ENCODE assay signal across 26 cellular contexts in the genomic region with DNA sequence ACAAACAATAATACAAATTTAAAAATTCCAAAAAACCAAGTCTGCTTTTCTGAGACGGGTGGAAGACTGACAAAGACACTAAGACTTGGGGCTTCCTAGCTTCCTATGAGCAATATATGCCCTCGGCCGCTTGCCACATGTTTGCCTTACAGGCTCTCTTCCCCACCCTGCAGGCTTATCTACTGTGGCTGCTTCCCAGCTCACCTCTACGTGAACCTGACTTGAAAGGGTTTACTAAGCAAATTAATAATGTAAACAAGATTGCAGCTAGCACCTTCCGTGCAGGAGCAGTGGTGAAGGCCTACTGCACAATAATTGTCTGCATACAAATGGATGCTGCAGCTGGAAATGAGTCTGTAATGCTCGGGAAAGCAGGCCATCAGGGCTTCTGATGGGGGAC.
A peak's percentile ranks its signal among the peaks of the same experiment; 100 is the strongest.
DNase-seq lines count a peak whose midpoint lies in the region; ATAC-seq and TF ChIP-seq lines count a peak whose summit lies in the region.
"Had no signal": no experiment of that assay in that cellular context is flagged by ENCODE, and none has a peak within 500 bp of the region (broad histone marks: within the 10 kb centered on the region; RNA-seq: fewer than 3 reads in every experiment).

No MANE protein-coding gene starts in this region.

- no peaks in the 10 kb centered on the region for H3K27me3 ChIP-seq in CD8-positive, alpha-beta T cell (ENCODE audit: insufficient read depth, low read length)
- H3K27me3 ChIP-seq: transverse colon had no signal

- POLR2A ChIA-PET in CD8-positive, alpha-beta T cell (lab: Charles Lee): no interaction called here

- no peak for TF ChIP-seq CTCF in epithelial cell of esophagus (IDR thresholded peaks at IDR 0.05; ENCODE audit: insufficient read depth, low read depth, low read length, missing control alignments)
- no peak for TF ChIP-seq CTCF in CD8-positive, alpha-beta T cell (IDR thresholded peaks at IDR 0.05)

- no peaks in the 10 kb centered on the region for H3K36me3 ChIP-seq in CD8-positive, alpha-beta T cell (ENCODE audit: insufficient read depth, low read length)
- H3K36me3 ChIP-seq: transverse colon had no signal

- CTCF ChIA-PET in CD8-positive, alpha-beta T cell (lab: Charles Lee): no interaction called here

- DNase-seq in COR-L47 (lab: John Stamatoyannopoulos, UW) (peak; percentile 61), NCI-H1092 (lab: John Stamatoyannopoulos, UW) (peak; percentile 15), NCI-H748 (lab: John Stamatoyannopoulos, UW; ENCODE audit: unreplicated experiment) (peak; percentile 84), epithelial cell of esophagus (ENCODE audit: low read depth) (peak; percentile 4), SHP77 (lab: John Stamatoyannopoulos, UW) (no peak), mesenteric fat pad (ENCODE audit: low spot score) (no peak)
- DNase-seq in CD8-positive, alpha-beta T cell: no peak
- no peak for DNase-seq in stimulated activated effector memory CD8-positive, alpha-beta T cell treated with anti-CD3 and anti-CD28 coated beads, Interleukin-12 subunit alpha, Interleukin-12 subunit beta, amount 100 ng/mL, for 72 hours (ENCODE audit: low spot score in 2 of 2)
- DNase-seq: activated CD4-positive, alpha-beta T cell treated with anti-CD3 and anti-CD28 coated beads, Interleukin-2, amount 10 ng/mL, durations not matched to agents 24 days and 14 days; activated gamma-delta T cell treated with Interleukin-2 at 50 U/mL for 16 hours; activated T-cell treated with anti-CD3 and anti-CD28 coated beads, Interleukin-2, amount 50 U/mL, for 1 hour; CD8-positive, alpha-beta memory T cell; DMS79 treated with DMSO at 0.1 percent for 48 hours; GF-D8; KG1; midbrain; naive thymus-derived CD8-positive, alpha-beta T cell; NCI-H1694 treated with DMSO at 0.1 percent for 48 hours; NCI-H226; occipital lobe; SHP77 treated with DMSO at 0.1 percent for 48 hours; stimulated activated CD4-positive, alpha-beta T cell treated with anti-CD3 and anti-CD28 coated beads, Interleukin-2, amount 100 ng/mL, for 24 hours; T-helper 9 cell; transverse colon had no signal

- H3K4me3 ChIP-seq in epithelial cell of esophagus (ENCODE audit: low read length): no peak overlapping the region
- no peak overlapping the region for H3K4me3 ChIP-seq in CD8-positive, alpha-beta T cell (ENCODE audit: low read depth, low read length)
- H3K4me3 ChIP-seq: A549, transverse colon had no signal

- H3K9me3 Mint-ChIP-seq in CD8-positive, alpha-beta T cell: no peaks in the 10 kb centered on the region
- H3K9me3 Mint-ChIP-seq in stimulated activated effector memory CD8-positive, alpha-beta T cell treated with anti-CD3 and anti-CD28 coated beads, Interleukin-12 subunit alpha, Interleukin-12 subunit beta, amount 100 ng/mL, for 72 hours: peaks cover 2% of the 10 kb centered on the region
- H3K9me3 Mint-ChIP-seq: activated CD4-positive, alpha-beta T cell treated with anti-CD3 and anti-CD28 coated beads, Interleukin-2, amount 10 ng/mL, durations not matched to agents 24 days and 14 days; CD8-positive, alpha-beta memory T cell; naive thymus-derived CD8-positive, alpha-beta T cell had no signal

- H3K9me3 ChIP-seq in CD8-positive, alpha-beta T cell (ENCODE audit: low read length): no peaks in the 10 kb centered on the region
- H3K9me3 ChIP-seq: A549, transverse colon had no signal

- no peak overlapping the region for H3K4me3 Mint-ChIP-seq in CD8-positive, alpha-beta T cell
- H3K4me3 Mint-ChIP-seq in stimulated activated effector memory CD8-positive, alpha-beta T cell treated with anti-CD3 and anti-CD28 coated beads, Interleukin-12 subunit alpha, Interleukin-12 subunit beta, amount 100 ng/mL, for 72 hours: no peak overlapping the region
- H3K4me3 Mint-ChIP-seq: activated CD4-positive, alpha-beta T cell treated with anti-CD3 and anti-CD28 coated beads, Interleukin-2, amount 10 ng/mL, durations not matched to agents 24 days and 14 days; B cell; CD8-positive, alpha-beta memory T cell; naive thymus-derived CD8-positive, alpha-beta T cell had no signal

- no peaks in the 10 kb centered on the region for H3K36me3 Mint-ChIP-seq in CD8-positive, alpha-beta T cell
- H3K36me3 Mint-ChIP-seq in stimulated activated effector memory CD8-positive, alpha-beta T cell treated with anti-CD3 and anti-CD28 coated beads, Interleukin-12 subunit alpha, Interleukin-12 subunit beta, amount 100 ng/mL, for 72 hours: no peaks in the 10 kb centered on the region
- H3K36me3 Mint-ChIP-seq: CD8-positive, alpha-beta memory T cell; naive thymus-derived CD8-positive, alpha-beta T cell had no signal

- H3K27ac Mint-ChIP-seq in CD8-positive, alpha-beta T cell: no peak overlapping the region
- no peak overlapping the region for H3K27ac Mint-ChIP-seq in stimulated activated effector memory CD8-positive, alpha-beta T cell treated with anti-CD3 and anti-CD28 coated beads, Interleukin-12 subunit alpha, Interleukin-12 subunit beta, amount 100 ng/mL, for 72 hours
- H3K27ac Mint-ChIP-seq: activated CD4-positive, alpha-beta T cell treated with anti-CD3 and anti-CD28 coated beads, Interleukin-2, amount 10 ng/mL, durations not matched to agents 24 days and 14 days; B cell; CD8-positive, alpha-beta memory T cell; naive thymus-derived CD8-positive, alpha-beta T cell had no signal

- intact Hi-C loops in CD8-positive, alpha-beta T cell (cut with DNase I, micrococcal nuclease): no loop called here

- no peak for ATAC-seq in CD8-positive, alpha-beta T cell
- ATAC-seq in stimulated activated effector memory CD8-positive, alpha-beta T cell treated with anti-CD3 and anti-CD28 coated beads, Interleukin-12 subunit alpha, Interleukin-12 subunit beta, amount 100 ng/mL, for 72 hours: no peak
- ATAC-seq: A549; naive thymus-derived CD8-positive, alpha-beta T cell had no signal

- H3K4me1 ChIP-seq in CD8-positive, alpha-beta T cell (ENCODE audit: insufficient read depth, low read length): no peaks in the 10 kb centered on the region
- H3K4me1 ChIP-seq: A549, transverse colon had no signal

- H3K4me1 Mint-ChIP-seq in CD8-positive, alpha-beta T cell (ENCODE audit: low read depth): no peaks in the 10 kb centered on the region
- H3K4me1 Mint-ChIP-seq in stimulated activated effector memory CD8-positive, alpha-beta T cell treated with anti-CD3 and anti-CD28 coated beads, Interleukin-12 subunit alpha, Interleukin-12 subunit beta, amount 100 ng/mL, for 72 hours: no peaks in the 10 kb centered on the region
- H3K4me1 Mint-ChIP-seq: activated CD4-positive, alpha-beta T cell treated with anti-CD3 and anti-CD28 coated beads, Interleukin-2, amount 10 ng/mL, durations not matched to agents 24 days and 14 days; B cell; CD8-positive, alpha-beta memory T cell; naive thymus-derived CD8-positive, alpha-beta T cell had no signal

- H3K27ac ChIP-seq in CD8-positive, alpha-beta T cell (ENCODE audit: low read depth, low read length): no peak overlapping the region
- H3K27ac ChIP-seq: A549, transverse colon had no signal

- no peaks in the 10 kb centered on the region for H3K27me3 Mint-ChIP-seq in CD8-positive, alpha-beta T cell (ENCODE audit: low read depth)
- H3K27me3 Mint-ChIP-seq: activated CD4-positive, alpha-beta T cell treated with anti-CD3 and anti-CD28 coated beads, Interleukin-2, amount 10 ng/mL, durations not matched to agents 24 days and 14 days; B cell had no signal

Comparison
In these comparisons a context has a peak if more than half of its experiments do, and no peak if none do; other contexts are left out.
1. DNase-seq: peak in COR-L47 (single experiment), NCI-H1092 (single experiment), NCI-H748 (single experiment) and epithelial cell of esophagus (single experiment); none in CD8-positive, alpha-beta T cell (0 of 7), stimulated activated effector memory CD8-positive, alpha-beta T cell treated with anti-CD3 and anti-CD28 coated beads, Interleukin-12 subunit alpha, Interleukin-12 subunit beta, amount 100 ng/mL, for 72 hours (0 of 2), SHP77 (0 of 2) and mesenteric fat pad (single experiment).